9 cellular contexts compared by ENCODE assay signal in genomic region chr5:127040779-127041520, GRCh38. TPM values are rescaled to one million over a fixed set of nuclear protein-coding genes. Genes with fewer than 3 reads are reported as not detected.
DNase-seq lines count a peak whose midpoint lies in the region; TF ChIP-seq lines count a peak whose summit lies in the region.
"Had no signal": no experiment of that assay in that cellular context is flagged by ENCODE, and none has a peak within 500 bp of the region (broad histone marks: within the 10 kb centered on the region; RNA-seq: fewer than 3 reads in every experiment).

No MANE protein-coding gene starts in this region.

- H3K9me3 ChIP-seq in breast epithelium: no peaks in the 10 kb centered on the region

- DNase-seq in DMS153 (lab: John Stamatoyannopoulos, UW): peak; percentile 74
- DNase-seq in NCI-H2029 (lab: John Stamatoyannopoulos, UW): peak; percentile 65
- peak in 1 of 2 donors; percentile 22 for DNase-seq in breast epithelium (ENCODE audit: low spot score in 2 of 2)
- DNase-seq in kidney tubule cell (ENCODE audit: low spot score): peak; percentile 65
- DNase-seq in SK-N-DZ (ENCODE audit: low spot score): no peak
- no peak for DNase-seq in central memory CD4-positive, alpha-beta T cell
- DNase-seq in T-helper 1 cell: no peak
- DNase-seq in NCI-H1694 treated with DMSO at 0.1 percent for 48 hours (lab: John Stamatoyannopoulos, UW): no peak

- no peak overlapping the region for H3K4me3 ChIP-seq in breast epithelium

- H3K27me3 ChIP-seq in breast epithelium: no peaks in the 10 kb centered on the region

- peak overlapping the region; percentile 49 to 54 for H3K27ac ChIP-seq in breast epithelium
- H3K27ac ChIP-seq: C4-2B had no signal

- H3K36me3 ChIP-seq in breast epithelium: no peaks in the 10 kb centered on the region

- no peak for TF ChIP-seq POLR2A in breast epithelium (IDR thresholded peaks at IDR 0.05)

- no peaks in the 10 kb centered on the region for H3K4me1 ChIP-seq in breast epithelium

- intact Hi-C loops in breast epithelium (cut with DNase I; ENCODE audit: low total_unique reads): loop anchor here (1.0 kb wide), 1 partner anchor 9 kb away; no protein-coding TSS in a partner anchor

- TF ChIP-seq CTCF in breast epithelium (IDR thresholded peaks at IDR 0.05): no peak

RNA-seq across cellular contexts. Expression of gene MARCHF3, which starts 10.6 kb away (rescaled TPM):
- total RNA-seq in breast epithelium: 10 to 100 TPM in 2 of 3 donors, 1 to 10 TPM in 1; 7.5 to 16.1 (median 11.6) TPM
- 1.9 and 2.4 TPM in 2 replicates for polyA plus RNA-seq in SK-N-DZ (2014; cell fraction: cytosol; rRNA removed)
- 1.2 and 4.3 TPM in 2 replicates for polyA plus RNA-seq in SK-N-DZ (2014; cell fraction: nucleus; rRNA removed)

RNA-seq across cellular contexts. Expression of gene C5orf63, which starts 32.4 kb away (rescaled TPM):
- 1 to 10 TPM; 2.4 to 5.6 (median 4.0) TPM for total RNA-seq in breast epithelium
- polyA plus RNA-seq in SK-N-DZ (2014; cell fraction: cytosol; rRNA removed): 9.7 and 16.6 TPM in 2 replicates
- 39.3 and 41.1 TPM in 2 replicates for polyA plus RNA-seq in SK-N-DZ (2014; cell fraction: nucleus; rRNA removed)

Comparison
In these comparisons a context has a peak if more than half of its experiments do, and no peak if none do; other contexts are left out.
1. DNase-seq: peak in DMS153 (single experiment), NCI-H2029 (single experiment) and kidney tubule cell (single experiment); none in SK-N-DZ (single experiment), central memory CD4-positive, alpha-beta T cell (single experiment), T-helper 1 cell (0 of 5) and NCI-H1694 treated with DMSO at 0.1 percent for 48 hours (single experiment).